ENCODE assay signal across 29 cellular contexts in genomic region chr19:18737954-18738351, GRCh38. TPM values are rescaled to one million over a fixed set of nuclear protein-coding genes. Genes with fewer than 3 reads are reported as not detected.
DNase-seq lines count a peak whose midpoint lies in the region; ATAC-seq and TF ChIP-seq lines count a peak whose summit lies in the region.
"Had no signal": no experiment of that assay in that cellular context is flagged by ENCODE, and none has a peak within 500 bp of the region (broad histone marks: within the 10 kb centered on the region; RNA-seq: fewer than 3 reads in every experiment).

No MANE protein-coding gene starts in this region.

- POLR2A ChIA-PET in CD4-positive, alpha-beta memory T cell (lab: Charles Lee; ENCODE audit: partially characterized antibody), result interaction anchor here (0.5 kb wide), 1 partner anchor 14 kb away, joined by 3 read pairs; no protein-coding TSS in a partner anchor

- H4K8ac ChIP-seq in mesendoderm (ENCODE audit: low read depth, low read length), result no peak overlapping the region

- no peaks in the 10 kb centered on the region for H3K36me3 Mint-ChIP-seq in progenitor cell of endocrine pancreas (ENCODE audit: insufficient read depth)
- peaks cover 0 to 6% of the 10 kb centered on the region in 2 donors for H3K36me3 Mint-ChIP-seq in CD4-positive, alpha-beta memory T cell
- H3K36me3 Mint-ChIP-seq: CD4-positive, CD25-positive, alpha-beta regulatory T cell; mesothelial cell of epicardium had no signal

- H3K23ac ChIP-seq in mesendoderm (ENCODE audit: low read length), result no peak overlapping the region

- H3K36me3 ChIP-seq in body of pancreas (replicated peaks in 1 of 2; ENCODE audit: insufficient read depth in 1 of 2, low read depth in 2 of 2) (no peaks in the 10 kb centered on the region), esophagus squamous epithelium (no peaks in the 10 kb centered on the region), SJCRH30 (no peaks in the 10 kb centered on the region), mesendoderm (ENCODE audit: control insufficient read depth, insufficient read depth, low read length) (no peaks in the 10 kb centered on the region)
- no peaks in the 10 kb centered on the region for H3K36me3 ChIP-seq in CD4-positive, alpha-beta memory T cell (ENCODE audit: insufficient read depth, low read length)
- H3K36me3 ChIP-seq: left ventricle myocardium inferior had no signal

- H3K4me2 ChIP-seq in mesendoderm (ENCODE audit: low read length), result no peak overlapping the region
- H3K4me2 ChIP-seq: SK-N-SH had no signal

- H2AK5ac ChIP-seq in mesendoderm (ENCODE audit: low read length), result no peak overlapping the region

- H3K4me1 Mint-ChIP-seq in progenitor cell of endocrine pancreas (ENCODE audit: low read depth), result peaks cover 47% of the 10 kb centered on the region
- peaks cover 0 to 2% (median 0%) of the 10 kb centered on the region in 4 donors for H3K4me1 Mint-ChIP-seq in CD4-positive, alpha-beta memory T cell

- H3K27ac Mint-ChIP-seq in progenitor cell of endocrine pancreas, result peak overlapping the region; percentile 60
- peak overlapping the region in 1 of 7 donors; percentile 8 for H3K27ac Mint-ChIP-seq in CD4-positive, alpha-beta memory T cell
- H3K27ac Mint-ChIP-seq: activated naive CD4-positive, alpha-beta T cell treated with anti-CD3 and anti-CD28 coated beads for 36 hours; dendritic cell treated with granulocyte-macrophage colony-stimulating factor and Interleukin-4, amounts not matched to agents 40 ng/mL and 50 ng/mL, for 4 days; mesothelial cell of epicardium had no signal

- no peaks in the 10 kb centered on the region for H3K9me3 ChIP-seq in body of pancreas
- no peaks in the 10 kb centered on the region for H3K9me3 ChIP-seq in esophagus squamous epithelium
- no peaks in the 10 kb centered on the region for H3K9me3 ChIP-seq in SJCRH30 (replicated peaks)
- H3K9me3 ChIP-seq in CD4-positive, alpha-beta memory T cell (ENCODE audit: control insufficient read depth in 1 of 2, low read length in 2 of 2), result no peaks in the 10 kb centered on the region
- H3K9me3 ChIP-seq: left ventricle myocardium inferior, SK-N-SH had no signal

- no peak overlapping the region for H3K4me3 ChIP-seq in body of pancreas
- H3K4me3 ChIP-seq in esophagus squamous epithelium, result no peak overlapping the region
- no peak overlapping the region for H3K4me3 ChIP-seq in SJCRH30
- H3K4me3 ChIP-seq in mesendoderm (ENCODE audit: low read length), result no peak overlapping the region
- no peak overlapping the region for H3K4me3 ChIP-seq in CD4-positive, alpha-beta memory T cell (ENCODE audit: low read length in 2 of 2)
- H3K4me3 ChIP-seq: left ventricle myocardium inferior had no signal

- no peak overlapping the region for H2BK5ac ChIP-seq in mesendoderm (ENCODE audit: low read length)

- H3K79me1 ChIP-seq in mesendoderm (ENCODE audit: low read length), result no peaks in the 10 kb centered on the region

- no peak overlapping the region for H3K56ac ChIP-seq in mesendoderm (ENCODE audit: low read length)

- TF ChIP-seq CTCF in body of pancreas (IDR thresholded peaks at IDR 0.05) (no peak), progenitor cell of endocrine pancreas (IDR thresholded peaks at IDR 0.05; ENCODE audit: unreplicated experiment) (no peak), esophagus squamous epithelium (IDR thresholded peaks at IDR 0.05) (no peak)

- H2BK120ac ChIP-seq in mesendoderm (ENCODE audit: low read depth, low read length), result no peak overlapping the region

- H3K27me3 Mint-ChIP-seq in progenitor cell of endocrine pancreas, result no peaks in the 10 kb centered on the region
- H3K27me3 Mint-ChIP-seq in CD4-positive, alpha-beta memory T cell, result no peaks in the 10 kb centered on the region
- H3K27me3 Mint-ChIP-seq: CD4-positive, CD25-positive, alpha-beta regulatory T cell; dendritic cell treated with granulocyte-macrophage colony-stimulating factor and Interleukin-4, amounts not matched to agents 40 ng/mL and 50 ng/mL, for 4 days; naive thymus-derived CD8-positive, alpha-beta T cell had no signal

- H2BK15ac ChIP-seq in mesendoderm (replicated peaks; ENCODE audit: low read depth), result no peak overlapping the region

- DNase-seq in DMS53 (lab: John Stamatoyannopoulos, UW) (peak; percentile 93), body of pancreas (peak; percentile 49 to 80 (median 75)), kidney tubule cell (ENCODE audit: low spot score) (peak; percentile 59), progenitor cell of endocrine pancreas (ENCODE audit: low spot score, unreplicated experiment) (no peak), esophagus squamous epithelium (lab: John Stamatoyannopoulos, UW) (no peak), SJCRH30 (no peak), mesendoderm (no peak)
- DNase-seq in CD4-positive, alpha-beta memory T cell, result no peak
- DNase-seq: activated CD4-positive, alpha-beta T cell treated with anti-CD3 and anti-CD28 coated beads for 48 hours; activated naive CD4-positive, alpha-beta T cell treated with anti-CD3 and anti-CD28 coated beads for 36 hours; activated T-cell treated with anti-CD3 and anti-CD28 coated beads, Interleukin-2, amount 50 U/mL, for 48 hours; CD4-positive, CD25-positive, alpha-beta regulatory T cell; DMS79 treated with DMSO at 0.1 percent for 48 hours; Kasumi-1; left ventricle myocardium inferior; MV-4-11; naive thymus-derived CD8-positive, alpha-beta T cell; NCI-H1694 treated with DMSO at 0.1 percent for 48 hours; NCI-H2171 treated with DMSO at 0.1 percent for 48 hours; NCI-H526 treated with DMSO at 0.1 percent for 48 hours; SK-N-SH; stimulated activated naive CD8-positive, alpha-beta T cell treated with anti-CD3 and anti-CD28 coated beads, Interleukin-15, Interleukin-2, amounts not matched to agents 100 U/mL and 50 U/mL, for 24 hours; T-helper 2 cell had no signal

- H3K79me2 ChIP-seq in mesendoderm (ENCODE audit: control insufficient read depth, insufficient read depth, low read length), result no peaks in the 10 kb centered on the region

- H3K9me3 Mint-ChIP-seq in progenitor cell of endocrine pancreas (ENCODE audit: low read depth), result no peaks in the 10 kb centered on the region
- H3K9me3 Mint-ChIP-seq in CD4-positive, alpha-beta memory T cell, result no peaks in the 10 kb centered on the region
- H3K9me3 Mint-ChIP-seq: activated naive CD4-positive, alpha-beta T cell treated with anti-CD3 and anti-CD28 coated beads for 36 hours; dendritic cell treated with granulocyte-macrophage colony-stimulating factor and Interleukin-4, amounts not matched to agents 40 ng/mL and 50 ng/mL, for 4 days; mesothelial cell of epicardium; naive thymus-derived CD8-positive, alpha-beta T cell had no signal

- TF ChIP-seq POLR2A in body of pancreas (IDR thresholded peaks at IDR 0.05) (no peak), esophagus squamous epithelium (IDR thresholded peaks at IDR 0.05) (no peak)

- ATAC-seq in body of pancreas, result peak; percentile 43
- ATAC-seq: naive thymus-derived CD8-positive, alpha-beta T cell; sciatic nerve; stimulated activated naive CD8-positive, alpha-beta T cell treated with anti-CD3 and anti-CD28 coated beads, Interleukin-15, Interleukin-2, amounts not matched to agents 100 U/mL and 50 U/mL, for 24 hours had no signal

- H3K27ac ChIP-seq in body of pancreas, result peak overlapping the region in 2 of 4 donors; percentile 11 to 26
- no peak overlapping the region for H3K27ac ChIP-seq in esophagus squamous epithelium
- no peak overlapping the region for H3K27ac ChIP-seq in SJCRH30
- H3K27ac ChIP-seq in mesendoderm (ENCODE audit: low read depth, low read length), result no peak overlapping the region
- H3K27ac ChIP-seq in CD4-positive, alpha-beta memory T cell (ENCODE audit: low read depth, low read length), result no peak overlapping the region
- H3K27ac ChIP-seq: left ventricle myocardium inferior, parathyroid adenoma, RWPE1 had no signal

- CTCF ChIA-PET in CD4-positive, alpha-beta memory T cell (lab: Charles Lee; ENCODE audit: partially characterized antibody), result interaction anchor here (0.9 to 1.0 kb wide), 2 partner anchors 12 to 144 kb away, joined by 3 read pairs; no protein-coding TSS in a partner anchor

- no peak overlapping the region for H3K4ac ChIP-seq in mesendoderm (ENCODE audit: low read depth, low read length)

- H3K4me1 ChIP-seq in body of pancreas (peaks cover 54% of the 10 kb centered on the region), esophagus squamous epithelium (peaks cover under 1 to 37% (median 17%) of the 10 kb centered on the region in 3 donors), SJCRH30 (peaks cover 53% of the 10 kb centered on the region), mesendoderm (ENCODE audit: control insufficient read depth, low read depth, low read length) (no peaks in the 10 kb centered on the region)
- H3K4me1 ChIP-seq in CD4-positive, alpha-beta memory T cell (ENCODE audit: insufficient read depth, low read length), result no peaks in the 10 kb centered on the region

- 33 to 40% methylated on average over 1 of the region's 1 CpG for WGBS in body of pancreas, 2 donors
- 100% methylated on average over 1 of the region's 1 CpG for WGBS in esophagus squamous epithelium, 2 donors
- no CpG with 5 or more reads among the region's 1 CpG for WGBS in mesendoderm (ENCODE audit: extremely low coverage, insufficient coverage, low lambda C conversion rate)

- no peak overlapping the region for H4K5ac ChIP-seq in mesendoderm (ENCODE audit: low read length)

- H3K9ac ChIP-seq in mesendoderm (ENCODE audit: low read length), result no peak overlapping the region
- H3K9ac ChIP-seq: parathyroid adenoma, SK-N-SH had no signal

- intact Hi-C loops in body of pancreas (cut with DNase I) (no loop called here), esophagus squamous epithelium (cut with DNase I) (no loop called here)
- intact Hi-C loops in CD4-positive, alpha-beta memory T cell (cut with micrococcal nuclease), result no loop called here

- H3K18ac ChIP-seq in mesendoderm (ENCODE audit: low read length), result no peak overlapping the region

- H3K4me3 Mint-ChIP-seq in progenitor cell of endocrine pancreas (ENCODE audit: low read depth), result no peak overlapping the region
- no peak overlapping the region for H3K4me3 Mint-ChIP-seq in CD4-positive, alpha-beta memory T cell
- H3K4me3 Mint-ChIP-seq: activated naive CD4-positive, alpha-beta T cell treated with anti-CD3 and anti-CD28 coated beads for 36 hours; CD4-positive, CD25-positive, alpha-beta regulatory T cell; dendritic cell treated with granulocyte-macrophage colony-stimulating factor and Interleukin-4, amounts not matched to agents 40 ng/mL and 50 ng/mL, for 4 days; mesothelial cell of epicardium; naive thymus-derived CD8-positive, alpha-beta T cell had no signal

- H3K27me3 ChIP-seq in body of pancreas (no peaks in the 10 kb centered on the region), esophagus squamous epithelium (peaks cover 0 to 8% (median 0%) of the 10 kb centered on the region in 4 donors), SJCRH30 (no peaks in the 10 kb centered on the region), mesendoderm (ENCODE audit: insufficient read depth, low read length, poor library complexity) (no peaks in the 10 kb centered on the region)
- H3K27me3 ChIP-seq in CD4-positive, alpha-beta memory T cell (ENCODE audit: insufficient read depth, low read length), result no peaks in the 10 kb centered on the region

RNA-seq across cellular contexts. Expression of gene COMP, which starts 53.2 kb away (rescaled TPM):
- total RNA-seq in body of pancreas (1 to 10 TPM in 1 of 2 donors, under 1 TPM in 1; 0.33 to 6.0 TPM), progenitor cell of endocrine pancreas (0.13 and 0.24 TPM in 2 replicates), esophagus squamous epithelium (1 to 10 TPM in 3 of 4 donors, not detected in 1; 1.3 to 8.0 (median 5.3) TPM)
- total RNA-seq in SJCRH30 (2014; rRNA removed; shearing (Covaris generic)), result not detected in 2 replicates
- polyA plus RNA-seq in mesendoderm (2013, experiment 1 of 2), result 0.01 TPM
- polyA plus RNA-seq in mesendoderm (2013, experiment 2 of 2), result 0.03 TPM
- not detected for total RNA-seq in CD4-positive, alpha-beta memory T cell
- not detected for polyA plus RNA-seq in CD4-positive, alpha-beta memory T cell
- total RNA-seq: activated naive CD4-positive, alpha-beta T cell treated with anti-CD3 and anti-CD28 coated beads for 36 hours; CD4-positive, CD25-positive, alpha-beta regulatory T cell; glomerular endothelial cell; naive thymus-derived CD8-positive, alpha-beta T cell had no signal
- polyA plus RNA-seq: CD4-positive, CD25-positive, alpha-beta regulatory T cell; naive thymus-derived CD8-positive, alpha-beta T cell had no signal

RNA-seq across cellular contexts. Expression of gene CRTC1, which starts 54.5 kb away (rescaled TPM):
- total RNA-seq in body of pancreas, result 1 to 10 TPM; 4.9 to 6.5 TPM
- total RNA-seq in progenitor cell of endocrine pancreas, result 39.5 and 39.7 TPM in 2 replicates
- total RNA-seq in esophagus squamous epithelium, result 1 to 10 TPM; 1.8 to 3.6 (median 2.1) TPM
- total RNA-seq in SJCRH30 (2014; rRNA removed; shearing (Covaris generic)), result 2.4 and 3.5 TPM in 2 replicates
- 6.2 TPM for polyA plus RNA-seq in mesendoderm (2013, experiment 1 of 2)
- 6.5 TPM for polyA plus RNA-seq in mesendoderm (2013, experiment 2 of 2)
- 10 to 100 TPM; 19.6 to 20.8 TPM for total RNA-seq in CD4-positive, alpha-beta memory T cell
- polyA plus RNA-seq in CD4-positive, alpha-beta memory T cell, result 1 to 10 TPM in 1 of 2 donors, not detected in 1; 1.7 TPM

Comparison
In these comparisons a context has a peak if more than half of its experiments do, and no peak if none do; other contexts are left out.
1. DNase-seq: peak in DMS53 (single experiment), body of pancreas (4 of 4) and kidney tubule cell (single experiment); none in progenitor cell of endocrine pancreas (single experiment), esophagus squamous epithelium (single experiment), SJCRH30 (0 of 2), mesendoderm (single experiment) and CD4-positive, alpha-beta memory T cell (0 of 5).